Comparison of ENCODE assay signal across 8 cellular contexts in genomic region chr10:58334817-58335305, GRCh38. TPM values are rescaled to one million over a fixed set of nuclear protein-coding genes. Genes with fewer than 3 reads are reported as not detected.
DNase-seq lines count a peak whose midpoint lies in the region; ATAC-seq and TF ChIP-seq lines count a peak whose summit lies in the region.

UBE2D1 (plus strand) TSS chr10:58335006; CDS start chr10:58335202, 196 bp downstream.

- CTCF ChIA-PET in CD4-positive, alpha-beta T cell (lab: Charles Lee): no interaction called here

- H3K4me3 Mint-ChIP-seq in CD4-positive, alpha-beta T cell: peak within 1 kb of the TSS; percentile 92

- no peaks in the 10 kb centered on the region for H3K27me3 ChIP-seq in CD4-positive, alpha-beta T cell (ENCODE audit: control insufficient read depth, insufficient read depth, low read length)

- H3K27ac ChIP-seq in CD4-positive, alpha-beta T cell (ENCODE audit: low read depth, low read length): no peak within 1 kb of the TSS
- no peak within 1 kb of the TSS for H3K27ac ChIP-seq in mesodermal cell (ENCODE audit: low read depth, low read length, severe bottlenecking)

- peaks cover 6% of the 10 kb centered on the region for H3K27me3 Mint-ChIP-seq in CD4-positive, alpha-beta T cell

- H3K9me3 Mint-ChIP-seq in CD4-positive, alpha-beta T cell: no peaks in the 10 kb centered on the region

- H3K9me3 ChIP-seq in CD4-positive, alpha-beta T cell (ENCODE audit: control insufficient read depth, low read length): no peaks in the 10 kb centered on the region
- no peaks in the 10 kb centered on the region for H3K9me3 ChIP-seq in mesodermal cell (ENCODE audit: control insufficient read depth, low read length)

- H3K27ac Mint-ChIP-seq in CD4-positive, alpha-beta T cell: peak within 1 kb of the TSS; percentile 50

- peak within 1 kb of the TSS; percentile 79 for H3K4me3 ChIP-seq in mesodermal cell (ENCODE audit: extremely low read depth, insufficient read depth, low read length, poor library complexity, severe bottlenecking)

- intact Hi-C loops in CD4-positive, alpha-beta T cell (cut with DNase I, micrococcal nuclease): loop anchor here (1.0 to 5.0 kb wide), 2 partner anchors 38 to 50 kb away; partner anchors contain the start of gene TFAM (in 1 of the 2)

- peak; percentile 98 for ATAC-seq in CD4-positive, alpha-beta T cell (ENCODE audit: poor library complexity)
- ATAC-seq in GM19395 (IDR thresholded peaks at IDR 0.05; ENCODE audit: unreplicated experiment): peak; percentile 96
- peak; percentile 74 for ATAC-seq in HG03558 (IDR thresholded peaks at IDR 0.05; ENCODE audit: extremely low read depth, unreplicated experiment)

- peaks cover 3% of the 10 kb centered on the region for H3K36me3 ChIP-seq in mesodermal cell (ENCODE audit: control insufficient read depth, insufficient read depth, low read length)

- no peak for TF ChIP-seq CTCF in CD4-positive, alpha-beta T cell (IDR thresholded peaks at IDR 0.05)

- peaks cover 45% of the 10 kb centered on the region for H3K4me1 Mint-ChIP-seq in CD4-positive, alpha-beta T cell (ENCODE audit: low read depth)

- in situ Hi-C loops in endometrial microvascular endothelial cells (cut with HindIII; ENCODE audit: inconsistent ontology term, low pct_unique_long_range_greater_than_20kb, low sequenced_read_pairs): no loop called here

- DNase-seq in CD4-positive, alpha-beta T cell: peak; percentile 65 to 85 (median 75)
- DNase-seq in NOMO-1 treated with DMSO at 0.1 percent for 48 hours (lab: John Stamatoyannopoulos, UW; ENCODE audit: unreplicated experiment): peak; percentile 67
- DNase-seq in activated CD8-positive, alpha-beta memory T cell treated with anti-CD3 and anti-CD28 coated beads, Interleukin-2, amount 50 U/mL, for 1 hour (ENCODE audit: extremely low read depth): peak; percentile 33
- DNase-seq in stimulated activated CD8-positive, alpha-beta memory T cell treated with anti-CD3 and anti-CD28 coated beads, Interleukin-15, amount 100 ng/mL, for 48 hours (ENCODE audit: low read depth in 2 of 2): peak; percentile 75 to 80

- no peaks in the 10 kb centered on the region for H3K4me1 ChIP-seq in mesodermal cell (ENCODE audit: control insufficient read depth, insufficient read depth, low read length, poor library complexity, severe bottlenecking)

- 0% methylated on average over 44 to 47 of the region's 49 CpGs for WGBS in mesodermal cell (ENCODE audit: insufficient coverage in 2 of 2), 2 experiments

- POLR2A ChIA-PET in CD4-positive, alpha-beta T cell (lab: Charles Lee): interaction anchor here (0.6 to 2.0 kb wide), 4 partner anchors 40 to 66 kb away, joined by 3 to 32 read pairs (median 10); partner anchors contain the start of genes CISD1, IPMK and TFAM

- H3K36me3 Mint-ChIP-seq in CD4-positive, alpha-beta T cell (ENCODE audit: low read depth): no peaks in the 10 kb centered on the region

RNA-seq across cellular contexts. Expression of gene UBE2D1, which starts in this region (rescaled TPM):
- total RNA-seq in CD4-positive, alpha-beta T cell: 1 to 10 TPM; 6.0 to 7.8 TPM
- total RNA-seq in endometrial microvascular endothelial cells (ENCODE audit: inconsistent ontology term): 11.8 TPM
- polyA plus RNA-seq in mesodermal cell (2013, experiment 1 of 2): 28.6 TPM
- 33.8 TPM for polyA plus RNA-seq in mesodermal cell (2013, experiment 2 of 2)
